In the genomic region with DNA sequence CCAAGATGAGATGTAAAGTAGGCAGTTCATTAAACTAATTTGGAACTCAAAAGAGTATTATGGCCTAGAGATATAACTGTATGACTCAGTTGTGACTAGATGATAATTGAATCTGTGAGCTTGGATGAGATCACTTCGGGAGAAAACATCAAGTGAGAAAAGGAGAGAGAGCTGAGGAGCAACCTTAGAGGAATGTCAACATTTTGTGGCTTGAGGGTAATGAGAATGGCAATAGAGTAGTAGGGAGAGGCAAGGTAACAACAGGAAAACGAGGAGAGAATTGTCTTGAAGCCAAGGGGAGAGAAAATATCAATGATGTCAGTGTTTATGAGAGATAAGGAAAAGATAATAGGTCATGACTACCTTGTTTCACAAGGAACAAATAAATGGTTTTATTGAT, we compare ENCODE assay signal across 22 cellular contexts.
DNase-seq lines count a peak whose midpoint lies in the region; ATAC-seq and TF ChIP-seq lines count a peak whose summit lies in the region.
"Had no signal": no experiment of that assay in that cellular context is flagged by ENCODE, and none has a peak within 500 bp of the region (broad histone marks: within the 10 kb centered on the region; RNA-seq: fewer than 3 reads in every experiment).

No MANE protein-coding gene starts in this region.

- no peak overlapping the region for H3K27ac Mint-ChIP-seq in activated CD4-positive, alpha-beta T cell treated with anti-CD3 and anti-CD28 coated beads, Interleukin-2, amount 10 ng/mL, durations not matched to agents 7 days and 5 days
- H3K27ac Mint-ChIP-seq: naive thymus-derived CD8-positive, alpha-beta T cell had no signal

- H3K9me3 Mint-ChIP-seq in activated CD4-positive, alpha-beta T cell treated with anti-CD3 and anti-CD28 coated beads, Interleukin-2, amount 10 ng/mL, durations not matched to agents 7 days and 5 days = no peaks in the 10 kb centered on the region

- H3K4me1 Mint-ChIP-seq in activated CD4-positive, alpha-beta T cell treated with anti-CD3 and anti-CD28 coated beads, Interleukin-2, amount 10 ng/mL, durations not matched to agents 7 days and 5 days = no peaks in the 10 kb centered on the region
- H3K4me1 Mint-ChIP-seq: naive thymus-derived CD8-positive, alpha-beta T cell had no signal

- no peak overlapping the region for H3K27ac ChIP-seq in PC-3 (ENCODE audit: low read length)
- H3K27ac ChIP-seq: ascending aorta; BLaER1 treated with 17β-estradiol and CSF1 and Interleukin-3, amounts not matched to agents 10 nM and 100 nM; colonic mucosa; prostate gland; thyroid gland had no signal

- POLR2A ChIA-PET in PC-3 (lab: Charles Lee; ENCODE audit: unreplicated experiment) = no interaction called here
- POLR2A ChIA-PET in activated CD4-positive, alpha-beta T cell treated with anti-CD3 and anti-CD28 coated beads, Interleukin-2, amount 10 ng/mL, durations not matched to agents 7 days and 5 days (lab: Charles Lee) = no interaction called here

- H3K27me3 Mint-ChIP-seq in activated CD4-positive, alpha-beta T cell treated with anti-CD3 and anti-CD28 coated beads, Interleukin-2, amount 10 ng/mL, durations not matched to agents 7 days and 5 days = no peaks in the 10 kb centered on the region
- H3K27me3 Mint-ChIP-seq: naive thymus-derived CD8-positive, alpha-beta T cell had no signal

- DNase-seq in GM03348 (ENCODE audit: low spot score) = peak; percentile 15
- peak; percentile 54 for DNase-seq in PC-3
- DNase-seq in epithelial cell of esophagus (ENCODE audit: low read depth) = peak; percentile 74
- peak; percentile 14 for DNase-seq in renal cortical epithelial cell (ENCODE audit: low read depth)
- DNase-seq in activated CD4-positive, alpha-beta T cell treated with anti-CD3 and anti-CD28 coated beads, Interleukin-2, amount 10 ng/mL, durations not matched to agents 7 days and 5 days = no peak
- DNase-seq in NCI-H2227 (lab: John Stamatoyannopoulos, UW; ENCODE audit: unreplicated experiment) = no peak
- no peak for DNase-seq in activated CD4-positive, alpha-beta T cell treated with anti-CD3 and anti-CD28 coated beads, Interleukin-2, amount 50 U/mL, for 4 hours
- DNase-seq: activated CD4-positive, alpha-beta T cell treated with anti-CD3 and anti-CD28 coated beads for 4 hours; activated naive CD4-positive, alpha-beta T cell; colonic mucosa; Karpas-422; naive thymus-derived CD8-positive, alpha-beta T cell; NCI-H1417; NCI-H2227 treated with DMSO at 0.1 percent for 48 hours; NK-92 treated with Interleukin-12 subunit alpha and Interleukin-12 subunit beta, amount 100 ng/mL, for 24 hours; SIG-M5; thyroid gland had no signal

- H3K36me3 Mint-ChIP-seq in activated CD4-positive, alpha-beta T cell treated with anti-CD3 and anti-CD28 coated beads, Interleukin-2, amount 10 ng/mL, durations not matched to agents 7 days and 5 days (ENCODE audit: low read depth) = no peaks in the 10 kb centered on the region
- H3K36me3 Mint-ChIP-seq: naive thymus-derived CD8-positive, alpha-beta T cell had no signal

- H3K36me3 ChIP-seq in PC-3 (ENCODE audit: low read depth, low read length) = no peaks in the 10 kb centered on the region
- H3K36me3 ChIP-seq: ascending aorta; BLaER1 treated with 17β-estradiol and CSF1 and Interleukin-3, amounts not matched to agents 10 nM and 100 nM; colonic mucosa; prostate gland; thyroid gland had no signal

- H3K9ac ChIP-seq in PC-3 (ENCODE audit: low read length) = no peak overlapping the region
- H3K9ac ChIP-seq: BLaER1 treated with 17β-estradiol and CSF1 and Interleukin-3, amounts not matched to agents 10 nM and 100 nM had no signal

- no peak overlapping the region for H3K4me3 ChIP-seq in PC-3 (ENCODE audit: low read length)
- no peak overlapping the region for H3K4me3 ChIP-seq in epithelial cell of esophagus (ENCODE audit: low read length)
- H3K4me3 ChIP-seq: ascending aorta; BLaER1 treated with 17β-estradiol and CSF1 and Interleukin-3, amounts not matched to agents 10 nM and 100 nM; colonic mucosa; lung; prostate gland; thyroid gland had no signal

- H3K9me2 ChIP-seq in PC-3 (replicated peaks; ENCODE audit: low read length) = no peaks in the 10 kb centered on the region

- H3K9me3 ChIP-seq in PC-3 (ENCODE audit: low read length) = no peaks in the 10 kb centered on the region
- H3K9me3 ChIP-seq: ascending aorta; BLaER1 treated with 17β-estradiol and CSF1 and Interleukin-3, amounts not matched to agents 10 nM and 100 nM; colonic mucosa; prostate gland; thyroid gland had no signal

- BruUV-seq in PC-3 (replicated peaks; lab: Mats Ljungman, UMichigan) = no TSS peak

- no peak overlapping the region for H3K4me2 ChIP-seq in PC-3 (ENCODE audit: low read length)
- H3K4me2 ChIP-seq: BLaER1 treated with 17β-estradiol and CSF1 and Interleukin-3, amounts not matched to agents 10 nM and 100 nM had no signal

- H3K79me2 ChIP-seq in PC-3 (ENCODE audit: low read length) = no peaks in the 10 kb centered on the region

- H3K4me1 ChIP-seq in PC-3 (ENCODE audit: insufficient read depth, low read length) = no peaks in the 10 kb centered on the region
- H3K4me1 ChIP-seq: ascending aorta; BLaER1 treated with 17β-estradiol and CSF1 and Interleukin-3, amounts not matched to agents 10 nM and 100 nM; colonic mucosa; prostate gland; thyroid gland had no signal

- TF ChIP-seq CTCF in PC-3 (conservative IDR thresholded peaks at IDR 0.05; ENCODE audit: low read depth, low read length) (no peak), epithelial cell of esophagus (IDR thresholded peaks at IDR 0.05; ENCODE audit: insufficient read depth, low read depth, low read length, missing control alignments) (no peak)

- no peaks in the 10 kb centered on the region for H3F3A ChIP-seq in PC-3 (ENCODE audit: low read length, unreplicated experiment)

- CTCF ChIA-PET in PC-3 (lab: Charles Lee) = no interaction called here
- CTCF ChIA-PET in activated CD4-positive, alpha-beta T cell treated with anti-CD3 and anti-CD28 coated beads, Interleukin-2, amount 10 ng/mL, durations not matched to agents 7 days and 5 days (lab: Charles Lee) = no interaction called here

- H3K27me3 ChIP-seq in PC-3 (ENCODE audit: low read length) = no peaks in the 10 kb centered on the region
- H3K27me3 ChIP-seq: ascending aorta; BLaER1 treated with 17β-estradiol and CSF1 and Interleukin-3, amounts not matched to agents 10 nM and 100 nM; colonic mucosa; thyroid gland had no signal

- H3K4me3 Mint-ChIP-seq in activated CD4-positive, alpha-beta T cell treated with anti-CD3 and anti-CD28 coated beads, Interleukin-2, amount 10 ng/mL, durations not matched to agents 7 days and 5 days = no peak overlapping the region
- H3K4me3 Mint-ChIP-seq: naive thymus-derived CD8-positive, alpha-beta T cell had no signal

- no peaks in the 10 kb centered on the region for H4K20me1 ChIP-seq in PC-3 (ENCODE audit: low read length)
- H4K20me1 ChIP-seq: BLaER1 treated with 17β-estradiol and CSF1 and Interleukin-3, amounts not matched to agents 10 nM and 100 nM had no signal

- intact Hi-C loops in PC-3 (cut with micrococcal nuclease) = no loop called here

- peak; percentile 70 for ATAC-seq in PC-3
- ATAC-seq: HCT116; naive thymus-derived CD8-positive, alpha-beta T cell had no signal

- H2AFZ ChIP-seq in PC-3 (ENCODE audit: low read length) = no peak overlapping the region

Comparison
In these comparisons a context has a peak if more than half of its experiments do, and no peak if none do; other contexts are left out.
1. DNase-seq: peak in GM03348 (single experiment), PC-3 (single experiment), epithelial cell of esophagus (single experiment) and renal cortical epithelial cell (single experiment); none in activated CD4-positive, alpha-beta T cell treated with anti-CD3 and anti-CD28 coated beads, Interleukin-2, amount 10 ng/mL, durations not matched to agents 7 days and 5 days (single experiment), NCI-H2227 (single experiment) and activated CD4-positive, alpha-beta T cell treated with anti-CD3 and anti-CD28 coated beads, Interleukin-2, amount 50 U/mL, for 4 hours (0 of 2).